In the genomic region with DNA sequence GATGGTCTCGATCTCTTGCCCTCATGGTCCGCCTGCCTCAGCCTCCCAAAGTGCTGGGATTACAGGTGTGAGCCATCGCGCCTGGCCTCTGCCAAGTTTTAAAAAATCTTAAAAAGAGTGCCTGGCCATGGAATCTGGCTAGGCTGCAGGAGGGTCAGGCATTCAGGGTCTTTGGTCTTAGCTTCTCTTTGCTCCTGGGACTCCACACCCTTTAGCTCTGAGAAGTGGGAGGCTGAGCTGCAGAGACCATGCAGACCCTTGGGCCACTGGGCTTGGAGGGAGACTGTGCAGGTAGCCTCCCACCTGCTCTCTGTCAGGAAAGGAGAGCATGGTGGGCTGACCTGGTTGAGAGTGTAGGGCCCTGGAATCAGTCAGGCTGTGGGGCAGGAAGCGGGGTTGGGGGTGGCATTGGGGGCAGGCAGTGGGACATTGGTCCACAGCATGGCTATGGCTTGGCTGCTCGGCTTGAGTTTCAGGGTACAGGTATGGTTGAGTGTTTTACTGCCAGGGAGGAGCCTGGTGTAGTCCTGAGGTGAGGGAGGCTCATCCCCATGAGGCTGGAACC, we compare ENCODE assay signal across 16 cellular contexts.
"Had no signal": no experiment of that assay in that cellular context is flagged by ENCODE, and none has a peak within 500 bp of the region (broad histone marks: within the 10 kb centered on the region; RNA-seq: fewer than 3 reads in every experiment).

No MANE protein-coding gene starts in this region.

- H3K9me3 Mint-ChIP-seq: natural killer cell treated with Interleukin-12 subunit alpha and Interleukin-12 subunit beta and Interleukin-15 and Interleukin-18, amount 100 ng/mL, for 72 hours; type B pancreatic cell had no signal

- H3K9me3 ChIP-seq: adrenal gland, mucosa of descending colon, psoas muscle, sigmoid colon, SK-N-SH had no signal

- H3K36me3 ChIP-seq: adrenal gland, brain microvascular endothelial cell, sigmoid colon had no signal

- H3K36me3 Mint-ChIP-seq: natural killer cell treated with Interleukin-12 subunit alpha and Interleukin-12 subunit beta and Interleukin-15 and Interleukin-18, amount 100 ng/mL, for 72 hours; type B pancreatic cell had no signal

- DNase-seq: activated naive CD4-positive, alpha-beta T cell; activated T-cell treated with anti-CD3 and anti-CD28 coated beads, Interleukin-2, amount 50 U/mL, for 1 hour; brain microvascular endothelial cell; dermis blood vessel endothelial cell; erythroblast; hypothalamus; sigmoid colon; SK-N-SH; stimulated activated CD4-positive, alpha-beta T cell treated with anti-CD3 and anti-CD28 coated beads, Interleukin-2, amount 100 ng/mL, for 24 hours; stimulated activated naive CD4-positive, alpha-beta T cell treated with Interleukin-2 at 50 U/mL for 16 hours had no signal

- H3K27ac ChIP-seq: adrenal gland, brain microvascular endothelial cell, psoas muscle, sigmoid colon had no signal

- H3K4me3 Mint-ChIP-seq: natural killer cell treated with Interleukin-12 subunit alpha and Interleukin-12 subunit beta and Interleukin-15 and Interleukin-18, amount 100 ng/mL, for 72 hours; type B pancreatic cell had no signal

- H3K4me2 ChIP-seq: SK-N-SH had no signal

- H3K9me2 ChIP-seq: SK-N-SH had no signal

- H3K4me3 ChIP-seq: adrenal gland, mucosa of descending colon, psoas muscle, sigmoid colon had no signal

- H3K9ac ChIP-seq: SK-N-SH had no signal

- ATAC-seq: mucosa of descending colon; natural killer cell treated with Interleukin-12 subunit alpha and Interleukin-12 subunit beta and Interleukin-15 and Interleukin-18, amount 100 ng/mL, for 72 hours; psoas muscle; Right ventricle myocardium inferior had no signal

- H3K27ac Mint-ChIP-seq: natural killer cell treated with Interleukin-12 subunit alpha and Interleukin-12 subunit beta and Interleukin-15 and Interleukin-18, amount 100 ng/mL, for 72 hours; type B pancreatic cell had no signal

- H3K27me3 Mint-ChIP-seq: natural killer cell treated with Interleukin-12 subunit alpha and Interleukin-12 subunit beta and Interleukin-15 and Interleukin-18, amount 100 ng/mL, for 72 hours; type B pancreatic cell had no signal

- H3K4me1 ChIP-seq: adrenal gland had no signal

- H3K27me3 ChIP-seq: adrenal gland, brain microvascular endothelial cell, sigmoid colon had no signal
